12 cellular contexts compared by ENCODE assay signal in the genomic region with DNA sequence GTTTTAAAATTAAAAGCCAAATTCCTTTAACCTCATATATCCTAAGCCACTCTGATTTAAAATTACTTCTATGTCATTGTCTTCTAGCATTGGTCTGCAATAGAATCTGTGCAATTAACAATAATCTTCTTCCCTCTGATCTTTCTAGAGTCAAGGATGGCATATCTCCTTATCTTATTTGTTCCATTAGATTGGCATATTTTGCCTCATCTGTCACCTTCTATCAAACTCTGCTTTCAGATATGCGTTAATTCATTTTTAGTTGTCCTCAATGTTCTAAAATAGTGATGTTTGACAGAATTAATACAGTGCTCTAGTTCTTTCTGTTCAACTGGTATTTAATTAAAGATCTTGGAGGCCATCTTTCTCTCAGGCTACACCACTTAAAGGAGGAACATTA. TPM values are rescaled to one million over a fixed set of nuclear protein-coding genes. Genes with fewer than 3 reads are reported as not detected.
DNase-seq lines count a peak whose midpoint lies in the region; ATAC-seq, FAIRE-seq and TF ChIP-seq lines count a peak whose summit lies in the region.
"Had no signal": no experiment of that assay in that cellular context is flagged by ENCODE, and none has a peak within 500 bp of the region (broad histone marks: within the 10 kb centered on the region; RNA-seq: fewer than 3 reads in every experiment).

No MANE protein-coding gene starts in this region.

- H3F3A ChIP-seq in Loucy (ENCODE audit: low read depth), result no peaks in the 10 kb centered on the region

- H3K9ac ChIP-seq in Loucy (ENCODE audit: low read depth, low read length, poor library complexity, severe bottlenecking) (peak overlapping the region; percentile 90), endocrine pancreas (ENCODE audit: control insufficient read depth, insufficient read depth, low read length) (no peak overlapping the region), neuronal stem cell (ENCODE audit: low read depth, low read length, poor library complexity) (no peak overlapping the region)

- H3K36me3 Mint-ChIP-seq in CD4-positive, CD25-positive, alpha-beta regulatory T cell, result no peaks in the 10 kb centered on the region
- H3K36me3 Mint-ChIP-seq in activated T-helper 1 cell treated with anti-CD3 and anti-CD28 coated beads, Interleukin-12 subunit alpha, Interleukin-12 subunit beta, Interleukin-2, Interleukin-4 antibody, amounts not matched to agents 30 ng/mL and 10 ng/mL and 1 ng/mL, durations not matched to agents 14 hours and 24 hours and 36 hours (ENCODE audit: low read depth), result no peaks in the 10 kb centered on the region

- no peak overlapping the region for H2BK15ac ChIP-seq in neuronal stem cell (ENCODE audit: low read length)

- peaks cover 77% of the 10 kb centered on the region for H3K79me2 ChIP-seq in Loucy (ENCODE audit: insufficient read depth, low read length)

- H3K18ac ChIP-seq in neuronal stem cell (ENCODE audit: low read length), result no peak overlapping the region

- H2AK5ac ChIP-seq in neuronal stem cell (ENCODE audit: low read depth, low read length), result no peak overlapping the region

- H3K4ac ChIP-seq in neuronal stem cell (ENCODE audit: low read length), result no peak overlapping the region

- peaks cover 57% of the 10 kb centered on the region for H3K27me3 Mint-ChIP-seq in CD4-positive, CD25-positive, alpha-beta regulatory T cell
- peaks cover 2% of the 10 kb centered on the region for H3K27me3 Mint-ChIP-seq in activated T-helper 1 cell treated with anti-CD3 and anti-CD28 coated beads, Interleukin-12 subunit alpha, Interleukin-12 subunit beta, Interleukin-2, Interleukin-4 antibody, amounts not matched to agents 30 ng/mL and 10 ng/mL and 1 ng/mL, durations not matched to agents 14 hours and 24 hours and 36 hours (ENCODE audit: insufficient read depth)

- FAIRE-seq in HTR-8/SVneo (lab: Jason Lieb, UNC), result no peak
- FAIRE-seq: H1 had no signal

- H2BK120ac ChIP-seq in neuronal stem cell (ENCODE audit: low read depth, low read length), result no peak overlapping the region

- no CpG with 5 or more reads among the region's 1 CpG for WGBS in neuronal stem cell (ENCODE audit: extremely low coverage in 2 of 2, insufficient read length in 2 of 2, insufficient replicate concordance in 1 of 2), 2 donors
- WGBS in lower leg skin, 2 donors, result 72 to 83% methylated on average over 1 of the region's 1 CpG

- no peak overlapping the region for H3K23ac ChIP-seq in neuronal stem cell (ENCODE audit: low read depth, low read length, poor library complexity)

- H3K9me2 ChIP-seq in Loucy (replicated peaks; ENCODE audit: low read depth, low read length), result no peaks in the 10 kb centered on the region

- H3K4me1 Mint-ChIP-seq in CD4-positive, CD25-positive, alpha-beta regulatory T cell, result peaks cover 15 to 78% (median 42%) of the 10 kb centered on the region in 4 donors
- H3K4me1 Mint-ChIP-seq in activated T-helper 1 cell treated with anti-CD3 and anti-CD28 coated beads, Interleukin-12 subunit alpha, Interleukin-12 subunit beta, Interleukin-2, Interleukin-4 antibody, amounts not matched to agents 30 ng/mL and 10 ng/mL and 1 ng/mL, durations not matched to agents 14 hours and 24 hours and 36 hours (ENCODE audit: low read depth), result peaks cover 74% of the 10 kb centered on the region

- H2BK12ac ChIP-seq in neuronal stem cell (ENCODE audit: low read length), result no peak overlapping the region

- no peak overlapping the region for H4K91ac ChIP-seq in neuronal stem cell (ENCODE audit: low read depth, low read length, poor library complexity)

- peaks cover 57% of the 10 kb centered on the region for H4K20me1 ChIP-seq in Loucy (ENCODE audit: insufficient read depth, low read length, poor library complexity, severe bottlenecking)

- TF ChIP-seq CTCF in Loucy (conservative IDR thresholded peaks at IDR 0.05; ENCODE audit: low read length) (no peak), lower leg skin (IDR thresholded peaks at IDR 0.05) (no peak)

- no peak overlapping the region for H3K27ac ChIP-seq in CD4-positive, CD25-positive, alpha-beta regulatory T cell (ENCODE audit: insufficient read depth, low read length, poor library complexity, severe bottlenecking)
- H3K27ac ChIP-seq in neuronal stem cell (replicated peaks; ENCODE audit: low read length), result no peak overlapping the region

- no peak overlapping the region for H3K4me3 ChIP-seq in CD4-positive, CD25-positive, alpha-beta regulatory T cell (ENCODE audit: low read depth, low read length)
- H3K4me3 ChIP-seq in Loucy (ENCODE audit: low read length, poor library complexity, severe bottlenecking), result peak overlapping the region; percentile 92
- H3K4me3 ChIP-seq in endocrine pancreas (ENCODE audit: control insufficient read depth, insufficient read depth, low read length), result peak overlapping the region; percentile 95
- H3K4me3 ChIP-seq in neuronal stem cell (ENCODE audit: low read length in 2 of 2), result peak overlapping the region in 1 of 2 donors; percentile 92
- H3K4me3 ChIP-seq in lower leg skin (ENCODE audit: low read depth, poor library complexity, severe bottlenecking), result no peak overlapping the region

- no peak for TF ChIP-seq POLR2A in lower leg skin (IDR thresholded peaks at IDR 0.05)

- peak overlapping the region; percentile 6 to 89 (median 42) for H3K27ac Mint-ChIP-seq in CD4-positive, CD25-positive, alpha-beta regulatory T cell
- no peak overlapping the region for H3K27ac Mint-ChIP-seq in activated T-helper 1 cell treated with anti-CD3 and anti-CD28 coated beads, Interleukin-12 subunit alpha, Interleukin-12 subunit beta, Interleukin-2, Interleukin-4 antibody, amounts not matched to agents 30 ng/mL and 10 ng/mL and 1 ng/mL, durations not matched to agents 14 hours and 24 hours and 36 hours

- peaks cover 0 to 2% (median 0%) of the 10 kb centered on the region in 7 donors for H3K9me3 Mint-ChIP-seq in CD4-positive, CD25-positive, alpha-beta regulatory T cell
- H3K9me3 Mint-ChIP-seq in activated T-helper 1 cell treated with anti-CD3 and anti-CD28 coated beads, Interleukin-12 subunit alpha, Interleukin-12 subunit beta, Interleukin-2, Interleukin-4 antibody, amounts not matched to agents 30 ng/mL and 10 ng/mL and 1 ng/mL, durations not matched to agents 14 hours and 24 hours and 36 hours, result no peaks in the 10 kb centered on the region

- H3K4me2 ChIP-seq in Loucy (ENCODE audit: low read depth, low read length, poor library complexity, severe bottlenecking), result peak overlapping the region; percentile 75
- peak overlapping the region; percentile 21 for H3K4me2 ChIP-seq in neuronal stem cell (ENCODE audit: insufficient read depth, low read length, poor library complexity, severe bottlenecking)

- peak overlapping the region in 1 of 4 donors; percentile 90 for H3K4me3 Mint-ChIP-seq in CD4-positive, CD25-positive, alpha-beta regulatory T cell
- H3K4me3 Mint-ChIP-seq in activated T-helper 1 cell treated with anti-CD3 and anti-CD28 coated beads, Interleukin-12 subunit alpha, Interleukin-12 subunit beta, Interleukin-2, Interleukin-4 antibody, amounts not matched to agents 30 ng/mL and 10 ng/mL and 1 ng/mL, durations not matched to agents 14 hours and 24 hours and 36 hours, result no peak overlapping the region

- intact Hi-C loops in activated T-helper 1 cell treated with anti-CD3 and anti-CD28 coated beads, Interleukin-12 subunit alpha, Interleukin-12 subunit beta, Interleukin-2, Interleukin-4 antibody, amounts not matched to agents 30 ng/mL and 10 ng/mL and 1 ng/mL, durations not matched to agents 14 hours and 24 hours and 36 hours (cut with micrococcal nuclease), result loop anchor here (1.0 to 10.0 kb wide), 6 partner anchors 59 to 609 kb away; no protein-coding TSS in a partner anchor
- intact Hi-C loops in lower leg skin (cut with DNase I; ENCODE audit: low total_unique reads), result no loop called here

- DNase-seq in CD4-positive, CD25-positive, alpha-beta regulatory T cell, result no peak
- DNase-seq in neuronal stem cell (ENCODE audit: low spot score) (no peak), HTR-8/SVneo (ENCODE audit: insufficient read length, low spot score) (no peak), lower leg skin (ENCODE audit: low spot score in 2 of 2) (no peak)
- no peak for DNase-seq in stimulated activated naive CD4-positive, alpha-beta T cell (lab: John Stamatoyannopoulos, UW)
- DNase-seq in activated T-helper 1 cell treated with anti-CD3 and anti-CD28 coated beads, Interleukin-12 subunit alpha, Interleukin-12 subunit beta, Interleukin-2, Interleukin-4 antibody, amounts not matched to agents 30 ng/mL and 10 ng/mL and 1 ng/mL, durations not matched to agents 14 hours and 24 hours and 36 hours (ENCODE audit: low spot score), result no peak
- DNase-seq: activated naive CD4-positive, alpha-beta T cell treated with anti-CD3 and anti-CD28 coated beads, Interleukin-2, amount 50 U/mL, for 16 hours; DMS79 treated with DMSO at 0.1 percent for 48 hours; stimulated activated CD4-positive, alpha-beta T cell treated with anti-CD3 and anti-CD28 coated beads, Interleukin-2, amount 100 ng/mL, for 48 hours had no signal

- H3K27me3 ChIP-seq in CD4-positive, CD25-positive, alpha-beta regulatory T cell (ENCODE audit: control insufficient read depth, insufficient read depth, low read length), result peaks cover 13% of the 10 kb centered on the region
- H3K27me3 ChIP-seq in Loucy (ENCODE audit: insufficient read depth, low read length, poor library complexity, severe bottlenecking) (no peaks in the 10 kb centered on the region), endocrine pancreas (ENCODE audit: control insufficient read depth, insufficient read depth, low read length) (no peaks in the 10 kb centered on the region), neuronal stem cell (ENCODE audit: control insufficient read depth in 3 of 3, insufficient read depth in 3 of 3, low read depth in 1 of 3, low read length in 3 of 3) (no peaks in the 10 kb centered on the region)

- H3K79me1 ChIP-seq in neuronal stem cell (ENCODE audit: low read depth, low read length), result peaks cover 1% of the 10 kb centered on the region

- no peak overlapping the region for H2AFZ ChIP-seq in Loucy (ENCODE audit: low read length)
- no peak overlapping the region for H2AFZ ChIP-seq in neuronal stem cell (ENCODE audit: low read length)

- H3K9me3 ChIP-seq in CD4-positive, CD25-positive, alpha-beta regulatory T cell (ENCODE audit: control insufficient read depth in 2 of 2, low read length in 2 of 2), result no peaks in the 10 kb centered on the region
- H3K9me3 ChIP-seq in Loucy (ENCODE audit: insufficient read depth, low read depth, low read length) (no peaks in the 10 kb centered on the region), endocrine pancreas (ENCODE audit: control insufficient read depth, low read length) (no peaks in the 10 kb centered on the region), neuronal stem cell (replicated peaks in 1 of 2; ENCODE audit: control insufficient read depth in 2 of 2, insufficient read depth in 1 of 2, low read depth in 1 of 2, low read length in 2 of 2) (no peaks in the 10 kb centered on the region)

- H4K8ac ChIP-seq in neuronal stem cell (ENCODE audit: low read depth, low read length), result no peak overlapping the region

- H3K36me3 ChIP-seq in CD4-positive, CD25-positive, alpha-beta regulatory T cell (ENCODE audit: control insufficient read depth, insufficient read depth, low read length), result no peaks in the 10 kb centered on the region
- no peaks in the 10 kb centered on the region for H3K36me3 ChIP-seq in Loucy (ENCODE audit: insufficient read depth, low read length)
- H3K36me3 ChIP-seq in endocrine pancreas (ENCODE audit: control insufficient read depth, insufficient read depth, low read length), result no peaks in the 10 kb centered on the region
- no peaks in the 10 kb centered on the region for H3K36me3 ChIP-seq in neuronal stem cell (replicated peaks in 1 of 2; ENCODE audit: control insufficient read depth in 2 of 2, insufficient read depth in 2 of 2, low read length in 2 of 2)

- ATAC-seq in CD4-positive, CD25-positive, alpha-beta regulatory T cell (ENCODE audit: low read depth in 2 of 2), result no peak

- no peak overlapping the region for H3K14ac ChIP-seq in neuronal stem cell (ENCODE audit: low read length)

- peaks cover 27% of the 10 kb centered on the region for H3K4me1 ChIP-seq in CD4-positive, CD25-positive, alpha-beta regulatory T cell (ENCODE audit: control insufficient read depth, insufficient read depth, low read length, poor library complexity, severe bottlenecking)
- peaks cover 64% of the 10 kb centered on the region for H3K4me1 ChIP-seq in Loucy (ENCODE audit: insufficient read depth, low read length, poor library complexity, severe bottlenecking)
- peaks cover 48% of the 10 kb centered on the region for H3K4me1 ChIP-seq in endocrine pancreas (ENCODE audit: control insufficient read depth, insufficient read depth, low read length)
- H3K4me1 ChIP-seq in neuronal stem cell (ENCODE audit: control insufficient read depth in 2 of 2, insufficient read depth in 1 of 2, low read depth in 1 of 2, low read length in 2 of 2), result peaks cover 13 to 25% of the 10 kb centered on the region in 2 donors

- H2BK5ac ChIP-seq in neuronal stem cell (ENCODE audit: low read length), result no peak overlapping the region

RNA-seq across cellular contexts. Expression of a gene that starts 3.1 kb away (rescaled TPM):
- 14.6 TPM for total RNA-seq in CD4-positive, CD25-positive, alpha-beta regulatory T cell
- 10 to 100 TPM; 11.6 to 20.3 (median 12.6) TPM for polyA plus RNA-seq in CD4-positive, CD25-positive, alpha-beta regulatory T cell
- polyA plus RNA-seq in neuronal stem cell (2013, experiment 1 of 2), result 37.9 TPM
- 39.2 TPM for polyA plus RNA-seq in neuronal stem cell (2013, experiment 2 of 2)
- 11.4 and 11.7 TPM in 2 replicates for total RNA-seq in activated T-helper 1 cell treated with anti-CD3 and anti-CD28 coated beads, Interleukin-12 subunit alpha, Interleukin-12 subunit beta, Interleukin-2, Interleukin-4 antibody, amounts not matched to agents 30 ng/mL and 10 ng/mL and 1 ng/mL, durations not matched to agents 14 hours and 24 hours and 36 hours
- 10 to 100 TPM; 15.9 to 21.6 (median 16.9) TPM for total RNA-seq in lower leg skin

Comparison
In these comparisons a context has a peak if more than half of its experiments do, and no peak if none do; other contexts are left out.
1. H3K4me3 ChIP-seq: peak in Loucy (single experiment) and endocrine pancreas (single experiment); none in CD4-positive, CD25-positive, alpha-beta regulatory T cell (single experiment) and lower leg skin (single experiment).